In the genomic region with DNA sequence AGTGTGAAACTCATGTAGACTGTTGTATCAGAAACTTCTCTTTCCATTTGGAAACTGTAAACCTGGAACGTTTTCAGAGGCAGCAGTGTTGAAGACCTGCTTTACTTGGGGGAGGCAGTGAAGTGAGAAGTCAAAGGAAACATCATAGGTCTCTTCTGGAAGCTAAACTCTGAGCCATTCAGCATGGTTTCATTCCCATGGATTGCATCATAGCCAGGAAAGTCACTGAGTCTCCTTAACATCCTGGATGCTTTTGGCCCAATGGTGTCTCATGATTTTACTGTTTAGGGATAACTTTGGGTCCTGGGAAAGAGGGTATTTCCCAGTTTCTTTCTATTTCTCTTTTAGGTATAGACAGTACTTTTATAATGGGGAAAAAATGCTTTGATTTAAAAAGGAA, we compare ENCODE assay signal across 23 cellular contexts.
A peak's percentile ranks its signal among the peaks of the same experiment; 100 is the strongest.
DNase-seq lines count a peak whose midpoint lies in the region; TF ChIP-seq lines count a peak whose summit lies in the region.
"Had no signal": no experiment of that assay in that cellular context is flagged by ENCODE, and none has a peak within 500 bp of the region (broad histone marks: within the 10 kb centered on the region; RNA-seq: fewer than 3 reads in every experiment).

No MANE protein-coding gene starts in this region.

- no peak overlapping the region for H3K23ac ChIP-seq in mesendoderm (ENCODE audit: low read length)

- peaks cover 3% of the 10 kb centered on the region for H3K9me3 ChIP-seq in left ventricle myocardium inferior (replicated peaks)
- H3K9me3 ChIP-seq: BE2C, Peyer's patch, sigmoid colon had no signal

- H3K4ac ChIP-seq in mesendoderm (ENCODE audit: low read depth, low read length): no peak overlapping the region

- H3K27ac ChIP-seq in mesendoderm (ENCODE audit: low read depth, low read length) (no peak overlapping the region), left ventricle myocardium inferior (replicated peaks) (no peak overlapping the region)
- H3K27ac ChIP-seq: epithelial cell of prostate, heart right ventricle, Peyer's patch, sigmoid colon had no signal

- no peak overlapping the region for H3K18ac ChIP-seq in mesendoderm (ENCODE audit: low read length)

- H2BK5ac ChIP-seq in mesendoderm (ENCODE audit: low read length): no peak overlapping the region

- intact Hi-C loops in cardiac septum (cut with DNase I): no loop called here
- intact Hi-C loops in posterior cingulate gyrus (cut with DNase I): no loop called here
- intact Hi-C loops in left ventricle myocardium inferior (cut with micrococcal nuclease): no loop called here

- no peak overlapping the region for H3K56ac ChIP-seq in mesendoderm (ENCODE audit: low read length)

- H3K4me2 ChIP-seq in mesendoderm (ENCODE audit: low read length): no peak overlapping the region

- H3K4me1 ChIP-seq in mesendoderm (ENCODE audit: control insufficient read depth, low read depth, low read length) (peaks cover 6% of the 10 kb centered on the region), left ventricle myocardium inferior (no peaks in the 10 kb centered on the region)
- H3K4me1 ChIP-seq: BE2C, Peyer's patch, sigmoid colon had no signal

- no peak overlapping the region for H2BK15ac ChIP-seq in mesendoderm (replicated peaks; ENCODE audit: low read depth)

- H4K5ac ChIP-seq in mesendoderm (ENCODE audit: low read length): no peak overlapping the region

- TF ChIP-seq CTCF in epithelial cell of proximal tubule (conservative IDR thresholded peaks at IDR 0.05; ENCODE audit: low read depth, low read length) (no peak), left ventricle myocardium inferior (IDR thresholded peaks at IDR 0.05; ENCODE audit: borderline replicate concordance) (no peak)

- H3K9ac ChIP-seq in mesendoderm (ENCODE audit: low read length): no peak overlapping the region

- H2BK120ac ChIP-seq in mesendoderm (ENCODE audit: low read depth, low read length): no peak overlapping the region

- peak; percentile 28 for DNase-seq in ELR (ENCODE audit: low read depth)
- DNase-seq in M059J (ENCODE audit: low read depth): peak; percentile 34
- peak; percentile 50 for DNase-seq in epithelial cell of proximal tubule (ENCODE audit: low read depth)
- DNase-seq in mesendoderm: peak; percentile 40
- DNase-seq in cardiac septum (ENCODE audit: low spot score): no peak
- DNase-seq in activated effector memory CD4-positive, alpha-beta T cell treated with Interleukin-2 at 50 U/mL for 16 hours: no peak
- no peak for DNase-seq in posterior cingulate gyrus
- DNase-seq in left ventricle myocardium inferior: no peak
- DNase-seq: activated B cell treated with CpG ODN at 0.5 μM for 24 hours; activated CD4-positive, alpha-beta memory T cell treated with anti-CD3 and anti-CD28 coated beads, Interleukin-2, amount 10 ng/mL, durations not matched to agents 7 days and 5 days; activated naive CD4-positive, alpha-beta T cell treated with anti-CD3 and anti-CD28 coated beads, Interleukin-2, amount 50 U/mL, for 16 hours; BE2C; dermis blood vessel endothelial cell; heart right ventricle; mammary epithelial cell; naive thymus-derived CD4-positive, alpha-beta T cell; NCI-H1694 treated with DMSO at 0.1 percent for 48 hours; NCI-H446; Peyer's patch; sigmoid colon; stimulated activated naive CD8-positive, alpha-beta T cell treated with anti-CD3 and anti-CD28 coated beads, Interleukin-15, Interleukin-2, amounts not matched to agents 100 U/mL and 50 U/mL, for 24 hours; trophoblast cell had no signal

- H3K36me3 ChIP-seq in mesendoderm (ENCODE audit: control insufficient read depth, insufficient read depth, low read length): no peaks in the 10 kb centered on the region
- no peaks in the 10 kb centered on the region for H3K36me3 ChIP-seq in left ventricle myocardium inferior
- H3K36me3 ChIP-seq: BE2C, heart right ventricle, Peyer's patch, sigmoid colon had no signal

- H3K27me3 ChIP-seq in mesendoderm (ENCODE audit: insufficient read depth, low read length, poor library complexity) (no peaks in the 10 kb centered on the region), left ventricle myocardium inferior (ENCODE audit: low read depth) (no peaks in the 10 kb centered on the region)
- H3K27me3 ChIP-seq: BE2C, heart right ventricle, Peyer's patch, sigmoid colon had no signal

- H4K8ac ChIP-seq in mesendoderm (ENCODE audit: low read depth, low read length): no peak overlapping the region

- H3K79me2 ChIP-seq in mesendoderm (ENCODE audit: control insufficient read depth, insufficient read depth, low read length): no peaks in the 10 kb centered on the region

- no peaks in the 10 kb centered on the region for H3K79me1 ChIP-seq in mesendoderm (ENCODE audit: low read length)

- H3K4me3 ChIP-seq in epithelial cell of proximal tubule (ENCODE audit: low read depth, low read length) (no peak overlapping the region), mesendoderm (ENCODE audit: low read length) (no peak overlapping the region), left ventricle myocardium inferior (no peak overlapping the region)
- H3K4me3 ChIP-seq: heart right ventricle, Peyer's patch, sigmoid colon had no signal

- H2AK5ac ChIP-seq in mesendoderm (ENCODE audit: low read length): no peak overlapping the region

- WGBS in mesendoderm (ENCODE audit: extremely low coverage, insufficient coverage, low lambda C conversion rate): no CpG with 5 or more reads among the region's 1 CpG

Comparison
In these comparisons a context has a peak if more than half of its experiments do, and no peak if none do; other contexts are left out.
1. DNase-seq: peak in ELR (single experiment), M059J (single experiment), epithelial cell of proximal tubule (single experiment) and mesendoderm (single experiment); none in cardiac septum (single experiment), activated effector memory CD4-positive, alpha-beta T cell treated with Interleukin-2 at 50 U/mL for 16 hours (single experiment), posterior cingulate gyrus (0 of 10) and left ventricle myocardium inferior (single experiment).